1 cellular context compared by ENCODE assay signal in the genomic region with DNA sequence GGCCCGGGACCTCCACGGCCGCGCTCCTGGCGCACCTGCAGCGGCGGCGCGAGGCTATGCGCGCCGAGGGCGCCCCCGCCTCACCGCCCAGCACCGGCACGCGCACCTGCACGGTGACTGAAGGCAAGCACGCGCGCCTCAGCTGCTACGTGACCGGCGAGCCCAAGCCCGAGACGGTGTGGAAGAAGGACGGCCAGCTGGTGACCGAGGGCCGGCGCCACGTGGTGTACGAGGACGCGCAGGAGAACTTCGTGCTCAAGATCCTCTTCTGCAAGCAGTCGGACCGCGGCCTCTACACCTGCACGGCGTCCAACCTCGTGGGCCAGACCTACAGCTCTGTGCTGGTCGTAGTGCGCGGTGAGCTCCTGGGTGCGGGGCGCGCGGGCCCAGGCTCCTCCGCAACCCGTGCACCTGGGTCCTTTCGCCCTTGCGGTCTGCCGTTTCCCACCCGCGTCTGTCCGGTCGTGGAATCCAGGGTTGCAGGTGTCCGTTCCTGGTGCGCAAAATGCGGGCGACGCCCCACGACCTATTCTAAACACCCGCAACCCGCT.
TF ChIP-seq lines count a peak whose summit lies in the region.

No MANE protein-coding gene starts in this region.

TF ChIP-seq in HCT116, 20 proteins besides CTCF, POLR2A, EP300 and RAD21 (continued from another document):
- TF ChIP-seq, protein P1, sequence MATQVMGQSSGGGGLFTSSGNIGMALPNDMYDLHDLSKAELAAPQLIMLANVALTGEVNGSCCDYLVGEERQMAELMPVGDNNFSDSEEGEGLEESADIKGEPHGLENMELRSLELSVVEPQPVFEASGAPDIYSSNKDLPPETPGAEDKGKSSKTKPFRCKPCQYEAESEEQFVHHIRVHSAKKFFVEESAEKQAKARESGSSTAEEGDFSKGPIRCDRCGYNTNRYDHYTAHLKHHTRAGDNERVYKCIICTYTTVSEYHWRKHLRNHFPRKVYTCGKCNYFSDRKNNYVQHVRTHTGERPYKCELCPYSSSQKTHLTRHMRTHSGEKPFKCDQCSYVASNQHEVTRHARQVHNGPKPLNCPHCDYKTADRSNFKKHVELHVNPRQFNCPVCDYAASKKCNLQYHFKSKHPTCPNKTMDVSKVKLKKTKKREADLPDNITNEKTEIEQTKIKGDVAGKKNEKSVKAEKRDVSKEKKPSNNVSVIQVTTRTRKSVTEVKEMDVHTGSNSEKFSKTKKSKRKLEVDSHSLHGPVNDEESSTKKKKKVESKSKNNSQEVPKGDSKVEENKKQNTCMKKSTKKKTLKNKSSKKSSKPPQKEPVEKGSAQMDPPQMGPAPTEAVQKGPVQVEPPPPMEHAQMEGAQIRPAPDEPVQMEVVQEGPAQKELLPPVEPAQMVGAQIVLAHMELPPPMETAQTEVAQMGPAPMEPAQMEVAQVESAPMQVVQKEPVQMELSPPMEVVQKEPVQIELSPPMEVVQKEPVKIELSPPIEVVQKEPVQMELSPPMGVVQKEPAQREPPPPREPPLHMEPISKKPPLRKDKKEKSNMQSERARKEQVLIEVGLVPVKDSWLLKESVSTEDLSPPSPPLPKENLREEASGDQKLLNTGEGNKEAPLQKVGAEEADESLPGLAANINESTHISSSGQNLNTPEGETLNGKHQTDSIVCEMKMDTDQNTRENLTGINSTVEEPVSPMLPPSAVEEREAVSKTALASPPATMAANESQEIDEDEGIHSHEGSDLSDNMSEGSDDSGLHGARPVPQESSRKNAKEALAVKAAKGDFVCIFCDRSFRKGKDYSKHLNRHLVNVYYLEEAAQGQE (IDR thresholded peaks at IDR 0.05; ENCODE audit: low read depth), result no peak
- no peak for TF ChIP-seq SIN3A (IDR thresholded peaks at IDR 0.05; ENCODE audit: low read depth)
- TF ChIP-seq FOSL1 (IDR thresholded peaks at IDR 0.05; ENCODE audit: low read depth), result no peak
- TF ChIP-seq ZNF274 (IDR thresholded peaks at IDR 0.05; ENCODE audit: low read depth, low read length), result no peak
- TF ChIP-seq EZH2 (IDR thresholded peaks at IDR 0.05), result no peak
- TF ChIP-seq, protein P2, sequence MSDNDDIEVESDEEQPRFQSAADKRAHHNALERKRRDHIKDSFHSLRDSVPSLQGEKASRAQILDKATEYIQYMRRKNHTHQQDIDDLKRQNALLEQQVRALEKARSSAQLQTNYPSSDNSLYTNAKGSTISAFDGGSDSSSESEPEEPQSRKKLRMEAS (IDR thresholded peaks at IDR 0.05), result no peak
- TF ChIP-seq CBX3 (IDR thresholded peaks at IDR 0.05; ENCODE audit: low read depth), result no peak
- TF ChIP-seq, protein P3, sequence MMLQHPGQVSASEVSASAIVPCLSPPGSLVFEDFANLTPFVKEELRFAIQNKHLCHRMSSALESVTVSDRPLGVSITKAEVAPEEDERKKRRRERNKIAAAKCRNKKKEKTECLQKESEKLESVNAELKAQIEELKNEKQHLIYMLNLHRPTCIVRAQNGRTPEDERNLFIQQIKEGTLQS (IDR thresholded peaks at IDR 0.05), result no peak
- no peak for TF ChIP-seq EZH2phosphoT487 (IDR thresholded peaks at IDR 0.05; ENCODE audit: borderline replicate concordance)
- TF ChIP-seq ELF1 (IDR thresholded peaks at IDR 0.05; ENCODE audit: borderline replicate concordance, low read depth), result no peak
- TF ChIP-seq YY1 (IDR thresholded peaks at IDR 0.05; ENCODE audit: extremely low read depth, insufficient replicate concordance, low read depth, low read length), result no peak
- no peak for TF ChIP-seq CEBPB (IDR thresholded peaks at IDR 0.05; ENCODE audit: low read depth)
- no peak for TF ChIP-seq SRF (IDR thresholded peaks at IDR 0.05; ENCODE audit: low read depth)
TF ChIP-seq in HCT116: peak in this region for 0.
